ENCODE assay signal across 8 cellular contexts in the genomic region with DNA sequence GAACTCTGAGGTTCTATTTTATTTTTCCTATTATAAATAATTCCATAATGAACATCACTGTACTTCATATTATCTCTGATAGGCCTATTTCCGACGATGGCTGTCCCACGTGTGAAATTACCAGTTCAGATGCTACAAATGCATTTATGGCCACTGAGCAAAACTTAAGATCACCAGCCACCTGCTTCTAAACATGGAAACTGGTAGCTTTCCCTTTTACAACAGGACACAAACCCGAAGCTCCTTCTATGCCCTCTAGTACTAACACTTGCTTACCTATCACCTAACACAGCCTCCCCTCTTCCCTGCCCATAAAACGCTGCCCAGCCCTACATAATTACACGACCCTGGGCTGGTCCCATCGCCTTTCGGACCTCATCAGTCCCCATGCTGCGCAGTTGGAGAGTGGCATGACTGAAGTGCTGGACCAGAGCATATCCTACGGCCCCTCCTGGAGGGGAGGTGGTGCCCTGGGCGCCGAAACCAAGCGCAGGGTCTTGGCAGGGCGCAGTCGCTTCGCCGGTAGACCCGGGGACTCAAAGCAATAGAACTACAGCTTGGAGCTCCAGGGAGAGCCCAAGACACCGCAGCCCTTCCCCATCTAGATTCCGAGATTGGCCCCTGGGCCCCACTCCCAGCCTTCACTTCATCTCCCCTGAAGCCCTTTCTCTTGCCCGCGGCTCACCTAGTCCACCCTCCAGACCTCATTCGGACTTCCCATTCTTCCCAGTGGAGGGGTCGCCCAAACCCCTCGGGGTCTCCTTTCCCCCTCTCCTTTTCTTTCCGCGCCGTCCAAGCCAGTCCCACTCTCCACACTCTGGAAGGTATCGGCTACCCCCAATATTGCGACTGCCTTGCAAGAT. TPM values are rescaled to one million over a fixed set of nuclear protein-coding genes. Genes with fewer than 3 reads are reported as not detected.
A peak's percentile ranks its signal among the peaks of the same experiment; 100 is the strongest.
DNase-seq lines count a peak whose midpoint lies in the region; ATAC-seq, FAIRE-seq and TF ChIP-seq lines count a peak whose summit lies in the region.

No MANE protein-coding gene starts in this region.

- H3K4me1 ChIP-seq in heart right ventricle (peaks cover 0 to 46% (median 35%) of the 10 kb centered on the region in 9 donors), rectal smooth muscle tissue (ENCODE audit: control insufficient read depth, insufficient read depth, low read length) (peaks cover 12% of the 10 kb centered on the region)

- no peaks in the 10 kb centered on the region for H3K9me3 Mint-ChIP-seq in activated naive CD4-positive, alpha-beta T cell treated with anti-CD3 and anti-CD28 coated beads for 36 hours

- FAIRE-seq in GM12891 (lab: Jason Lieb, UNC) = peak; percentile 76

- H3K27me3 ChIP-seq in MG63 (no peaks in the 10 kb centered on the region), heart right ventricle (no peaks in the 10 kb centered on the region), rectal smooth muscle tissue (ENCODE audit: control insufficient read depth, insufficient read depth, low read length) (no peaks in the 10 kb centered on the region)

- peak in 5 of 8 donors; percentile 15 to 43 (median 28) for ATAC-seq in heart right ventricle

- peak overlapping the region; percentile 98 for H3K4me3 Mint-ChIP-seq in activated naive CD4-positive, alpha-beta T cell treated with anti-CD3 and anti-CD28 coated beads for 36 hours

- 3 to 6% methylated on average over 30 of the region's 30 CpGs for WGBS in heart right ventricle, 2 donors

- peak overlapping the region; percentile 99 for H3K4me3 ChIP-seq in MG63
- peak overlapping the region; percentile 68 to 99 (median 96) for H3K4me3 ChIP-seq in heart right ventricle
- H3K4me3 ChIP-seq in rectal smooth muscle tissue (ENCODE audit: low read length) = peak overlapping the region; percentile 90

- TF ChIP-seq CTCF in heart right ventricle (IDR thresholded peaks at IDR 0.05) = no peak

- H3K27ac Mint-ChIP-seq in activated naive CD4-positive, alpha-beta T cell treated with anti-CD3 and anti-CD28 coated beads for 36 hours = peak overlapping the region; percentile 92

- no peak for TF ChIP-seq POLR2A in GM12891 (IDR thresholded peaks at IDR 0.05; ENCODE audit: low read depth, low read length)

- intact Hi-C loops in activated naive CD4-positive, alpha-beta T cell treated with anti-CD3 and anti-CD28 coated beads for 36 hours (cut with micrococcal nuclease) = loop anchor here (1.0 to 2.0 kb wide), 9 partner anchors 42 to 494 kb away; a partner anchor contains a TSS
- intact Hi-C loops in heart right ventricle (cut with DNase I) = no loop called here

- H3K27ac ChIP-seq in heart right ventricle (peak overlapping the region in 9 of 10 donors; percentile 57 to 94 (median 90)), rectal smooth muscle tissue (ENCODE audit: low read depth, low read length) (peak overlapping the region; percentile 81)

- H3K27me3 Mint-ChIP-seq in activated naive CD4-positive, alpha-beta T cell treated with anti-CD3 and anti-CD28 coated beads for 36 hours (ENCODE audit: low read depth) = no peaks in the 10 kb centered on the region

- H3K9me3 ChIP-seq in MG63 (no peaks in the 10 kb centered on the region), heart right ventricle (no peaks in the 10 kb centered on the region)

- H3K36me3 Mint-ChIP-seq in activated naive CD4-positive, alpha-beta T cell treated with anti-CD3 and anti-CD28 coated beads for 36 hours (ENCODE audit: low read depth) = peaks cover 31% of the 10 kb centered on the region

- peaks cover 36% of the 10 kb centered on the region for H3K4me1 Mint-ChIP-seq in activated naive CD4-positive, alpha-beta T cell treated with anti-CD3 and anti-CD28 coated beads for 36 hours (ENCODE audit: low read depth)

- H3K36me3 ChIP-seq in MG63 (peaks cover 20% of the 10 kb centered on the region), heart right ventricle (peaks cover 0 to 33% (median 8%) of the 10 kb centered on the region in 9 donors), rectal smooth muscle tissue (ENCODE audit: control insufficient read depth, insufficient read depth, low read length) (peaks cover 5% of the 10 kb centered on the region)

- H3K9ac ChIP-seq in rectal smooth muscle tissue (ENCODE audit: low read length) = peak overlapping the region; percentile 76

- DNase-seq in A172 (ENCODE audit: low spot score) = peak; percentile 18
- peak; percentile 15 for DNase-seq in GM12891 (ENCODE audit: insufficient read length, low spot score)
- no peak for DNase-seq in MG63
- peak; percentile 23 for DNase-seq in activated naive CD4-positive, alpha-beta T cell treated with anti-CD3 and anti-CD28 coated beads for 36 hours
- peak in 1 of 2 donors; percentile 5 for DNase-seq in heart right ventricle
- no peak for DNase-seq in NCI-H2107 treated with DMSO at 0.1 percent for 48 hours (lab: John Stamatoyannopoulos, UW; ENCODE audit: unreplicated experiment)
- DNase-seq in GM19240 (ENCODE audit: insufficient read length, low spot score) = no peak

- CTCF ChIA-PET in activated naive CD4-positive, alpha-beta T cell treated with anti-CD3 and anti-CD28 coated beads for 36 hours (lab: Charles Lee) = no interaction called here

TF ChIP-seq in GM12891, 5 proteins besides CTCF, POLR2A, EP300 and RAD21:
- TF ChIP-seq POLR2AphosphoS5 (IDR thresholded peaks at IDR 0.05; ENCODE audit: low read depth, low read length) (no peak), TAF1 (IDR thresholded peaks at IDR 0.05; ENCODE audit: low read depth, low read length) (no peak), POU2F2 (IDR thresholded peaks at IDR 0.05; ENCODE audit: low read depth, low read length) (no peak), PAX5 (IDR thresholded peaks at IDR 0.05; ENCODE audit: insufficient read depth, low read length, severe bottlenecking) (no peak), SPI1 (IDR thresholded peaks at IDR 0.05; ENCODE audit: low read depth, low read length) (no peak)

RNA-seq across cellular contexts. Expression of a gene that starts 1.0 kb away (rescaled TPM):
- total RNA-seq in A172 (2014; rRNA removed; shearing (Covaris generic)) = 22.4 and 41.8 TPM in 2 replicates
- 16.6 TPM for polyA plus RNA-seq in GM12891 (2012; ENCODE audit: low read depth, missing spikeins)
- 33.4 and 39.2 TPM in 2 replicates for total RNA-seq in MG63 (2014; rRNA removed; shearing (Covaris generic); ENCODE audit: low replicate concordance)
- total RNA-seq in activated naive CD4-positive, alpha-beta T cell treated with anti-CD3 and anti-CD28 coated beads for 36 hours = 10 to 100 TPM; 29.3 to 30.3 TPM
- 10 to 100 TPM; 25.9 to 38.3 (median 33.8) TPM for total RNA-seq in heart right ventricle
- 10 to 100 TPM; 14.4 to 36.4 TPM for polyA plus RNA-seq in heart right ventricle

RNA-seq across cellular contexts. Expression of a gene that starts 33.2 kb away (rescaled TPM):
- not detected in 2 replicates for total RNA-seq in A172 (2014; rRNA removed; shearing (Covaris generic))
- polyA plus RNA-seq in GM12891 (2012; ENCODE audit: low read depth, missing spikeins) = 0.06 TPM
- 2.3 and 7.4 TPM in 2 replicates for total RNA-seq in MG63 (2014; rRNA removed; shearing (Covaris generic); ENCODE audit: low replicate concordance)
- not detected for total RNA-seq in activated naive CD4-positive, alpha-beta T cell treated with anti-CD3 and anti-CD28 coated beads for 36 hours
- total RNA-seq in heart right ventricle = 10 to 100 TPM; 22.2 to 33.0 (median 24.8) TPM
- 10 to 100 TPM; 16.8 to 18.4 TPM for polyA plus RNA-seq in heart right ventricle

Comparison
In these comparisons a context has a peak if more than half of its experiments do, and no peak if none do; other contexts are left out.
1. DNase-seq: peak in A172 (single experiment), GM12891 (single experiment) and activated naive CD4-positive, alpha-beta T cell treated with anti-CD3 and anti-CD28 coated beads for 36 hours (single experiment); none in MG63 (single experiment), NCI-H2107 treated with DMSO at 0.1 percent for 48 hours (single experiment) and GM19240 (single experiment).
2. Peak in every context shown above with its lines, with median percentiles within 50 percentile points of each other: H3K4me3 ChIP-seq.